Comparison of ENCODE assay signal across 29 cellular contexts in genomic region chr4:179843370-179843769, GRCh38.
A peak's percentile ranks its signal among the peaks of the same experiment; 100 is the strongest.
DNase-seq lines count a peak whose midpoint lies in the region; ATAC-seq and TF ChIP-seq lines count a peak whose summit lies in the region.
"Had no signal": no experiment of that assay in that cellular context is flagged by ENCODE, and none has a peak within 500 bp of the region (broad histone marks: within the 10 kb centered on the region; RNA-seq: fewer than 3 reads in every experiment).

No MANE protein-coding gene starts in this region.

- TF ChIP-seq CTCF in GM23338 (conservative IDR thresholded peaks at IDR 0.05; ENCODE audit: low read depth in 2 of 2) (no peak), endodermal cell (conservative IDR thresholded peaks at IDR 0.05) (no peak)

- no peaks in the 10 kb centered on the region for H3K9me2 ChIP-seq in GM23338 (ENCODE audit: insufficient read depth)

- H3K4me1 Mint-ChIP-seq in GM23338, result peaks cover 14% of the 10 kb centered on the region; the same call in 2 of the 3 replicates
- H3K4me1 Mint-ChIP-seq in endodermal cell, result peaks cover 47% of the 10 kb centered on the region
- H3K4me1 Mint-ChIP-seq: activated naive CD4-positive, alpha-beta T cell treated with anti-CD3 and anti-CD28 coated beads, Interleukin-2, amount 50 U/mL, for 24 hours; natural killer cell; stimulated activated effector memory CD8-positive, alpha-beta T cell treated with anti-CD3 and anti-CD28 coated beads, Interleukin-12 subunit alpha, Interleukin-12 subunit beta, amount 100 ng/mL, for 72 hours; T-helper 17 cell had no signal

- H3K4me1 ChIP-seq in GM23338 (ENCODE audit: insufficient read depth) (peaks cover 18% of the 10 kb centered on the region), endodermal cell (ENCODE audit: control insufficient read depth, insufficient read depth, low read length) (peaks cover 4% of the 10 kb centered on the region)
- H3K4me1 ChIP-seq: BLaER1 treated with 17β-estradiol and CSF1 and Interleukin-3, amounts not matched to agents 10 nM and 100 nM; breast epithelium; transverse colon had no signal

- no peak for ATAC-seq in GM23338
- ATAC-seq in GM21717 (IDR thresholded peaks at IDR 0.05; ENCODE audit: unreplicated experiment), result no peak
- ATAC-seq: activated CD8-positive, alpha-beta T cell treated with anti-CD3 and anti-CD28 coated beads for 36 hours; left colon; mucosa of descending colon; natural killer cell; PC-3; SK-N-SH treated with all-trans-retinoic acid at 6 μM for 48 hours; stimulated activated effector memory CD8-positive, alpha-beta T cell treated with anti-CD3 and anti-CD28 coated beads, Interleukin-12 subunit alpha, Interleukin-12 subunit beta, amount 100 ng/mL, for 72 hours; T-helper 17 cell had no signal

- no peak overlapping the region for H3K27ac Mint-ChIP-seq in GM23338
- peak overlapping the region; percentile 62 for H3K27ac Mint-ChIP-seq in endodermal cell
- H3K27ac Mint-ChIP-seq: activated CD8-positive, alpha-beta T cell treated with anti-CD3 and anti-CD28 coated beads for 36 hours; activated naive CD4-positive, alpha-beta T cell treated with anti-CD3 and anti-CD28 coated beads, Interleukin-2, amount 50 U/mL, for 24 hours; activated T-helper 2 cell treated with anti-CD3 and anti-CD28 coated beads, Interferon-gamma antibody, Interleukin-2, Interleukin-4, amounts not matched to agents 10 μg/mL and 5 μg/mL and 100 μg/mL, durations not matched to agents 14 hours and 24 hours and 36 hours; natural killer cell; stimulated activated effector memory CD8-positive, alpha-beta T cell treated with anti-CD3 and anti-CD28 coated beads, Interleukin-12 subunit alpha, Interleukin-12 subunit beta, amount 100 ng/mL, for 72 hours; T-helper 17 cell had no signal

- H3K9me3 Mint-ChIP-seq in GM23338 (no peaks in the 10 kb centered on the region), endodermal cell (peaks cover 9% of the 10 kb centered on the region)

- no peaks in the 10 kb centered on the region for H3K36me3 Mint-ChIP-seq in GM23338 (ENCODE audit: low read depth)
- H3K36me3 Mint-ChIP-seq in endodermal cell (ENCODE audit: low read depth), result peaks cover 3% of the 10 kb centered on the region
- H3K36me3 Mint-ChIP-seq: activated naive CD4-positive, alpha-beta T cell treated with anti-CD3 and anti-CD28 coated beads, Interleukin-2, amount 50 U/mL, for 24 hours; natural killer cell; stimulated activated effector memory CD8-positive, alpha-beta T cell treated with anti-CD3 and anti-CD28 coated beads, Interleukin-12 subunit alpha, Interleukin-12 subunit beta, amount 100 ng/mL, for 72 hours had no signal

- H3K27ac ChIP-seq in GM23338 (ENCODE audit: low read depth) (no peak overlapping the region), endodermal cell (ENCODE audit: low read depth, low read length) (no peak overlapping the region)
- H3K27ac ChIP-seq: BLaER1 treated with 17β-estradiol and CSF1 and Interleukin-3, amounts not matched to agents 10 nM and 100 nM; breast epithelium; transverse colon had no signal

- H3K9me3 ChIP-seq in endodermal cell (ENCODE audit: control insufficient read depth, low read length), result no peaks in the 10 kb centered on the region
- H3K9me3 ChIP-seq: BLaER1 treated with 17β-estradiol and CSF1 and Interleukin-3, amounts not matched to agents 10 nM and 100 nM; breast epithelium; MG63; mucosa of descending colon; transverse colon had no signal

- DNase-seq in GM23338 (ENCODE audit: low spot score) (peak; percentile 4), NCI-H69 (lab: John Stamatoyannopoulos, UW) (peak; percentile 79), endodermal cell (peak; percentile 87), HuH-7 (ENCODE audit: low spot score) (no peak), head of caudate nucleus (no peak), islet precursor cell (no peak)
- DNase-seq: activated CD8-positive, alpha-beta T cell treated with anti-CD3 and anti-CD28 coated beads for 36 hours; amygdala; DND-41; H7; KG1; left colon; MG63; mucosa of descending colon; natural killer cell; NCI-H1105 treated with DMSO at 0.1 percent for 48 hours; NCI-H2107; NCI-H510A; PC-3; stimulated activated CD4-positive, alpha-beta T cell treated with anti-CD3 and anti-CD28 coated beads, Interleukin-15, amount 100 ng/mL, for 24 hours; T-helper 17 cell; transverse colon had no signal

- no peak overlapping the region for H3K9ac ChIP-seq in endodermal cell (ENCODE audit: extremely low read depth, low read length, poor library complexity, severe bottlenecking)
- H3K9ac ChIP-seq: BLaER1 treated with 17β-estradiol and CSF1 and Interleukin-3, amounts not matched to agents 10 nM and 100 nM had no signal

- intact Hi-C loops in head of caudate nucleus (cut with DNase I), result no loop called here

- H3K4me3 ChIP-seq in GM23338 (no peak overlapping the region), endodermal cell (ENCODE audit: low read length) (no peak overlapping the region)
- H3K4me3 ChIP-seq: BLaER1 treated with 17β-estradiol and CSF1 and Interleukin-3, amounts not matched to agents 10 nM and 100 nM; breast epithelium; MG63; mucosa of descending colon; transverse colon had no signal

- H3K4me3 Mint-ChIP-seq in GM23338 (no peak overlapping the region), endodermal cell (peak overlapping the region; percentile 2)
- H3K4me3 Mint-ChIP-seq: activated CD8-positive, alpha-beta T cell treated with anti-CD3 and anti-CD28 coated beads for 36 hours; activated naive CD4-positive, alpha-beta T cell treated with anti-CD3 and anti-CD28 coated beads, Interleukin-2, amount 50 U/mL, for 24 hours; natural killer cell; stimulated activated effector memory CD8-positive, alpha-beta T cell treated with anti-CD3 and anti-CD28 coated beads, Interleukin-12 subunit alpha, Interleukin-12 subunit beta, amount 100 ng/mL, for 72 hours; T-helper 17 cell had no signal

- H3K27me3 ChIP-seq in GM23338 (ENCODE audit: insufficient read depth) (no peaks in the 10 kb centered on the region), endodermal cell (ENCODE audit: control insufficient read depth, insufficient read depth, low read length, poor library complexity, severe bottlenecking) (no peaks in the 10 kb centered on the region)
- H3K27me3 ChIP-seq: BLaER1 treated with 17β-estradiol and CSF1 and Interleukin-3, amounts not matched to agents 10 nM and 100 nM; breast epithelium; MG63; transverse colon had no signal

- H3F3A ChIP-seq in GM23338 (replicated peaks; ENCODE audit: low read depth), result no peaks in the 10 kb centered on the region

- no peaks in the 10 kb centered on the region for H3K79me2 ChIP-seq in GM23338 (replicated peaks; ENCODE audit: insufficient read depth)

- H3K27me3 Mint-ChIP-seq in GM23338 (ENCODE audit: insufficient read depth, low read depth, poor library complexity) (peaks cover 1% of the 10 kb centered on the region), endodermal cell (ENCODE audit: insufficient read depth) (no peaks in the 10 kb centered on the region)
- H3K27me3 Mint-ChIP-seq: activated CD8-positive, alpha-beta T cell treated with anti-CD3 and anti-CD28 coated beads for 36 hours; activated naive CD4-positive, alpha-beta T cell treated with anti-CD3 and anti-CD28 coated beads, Interleukin-2, amount 50 U/mL, for 24 hours; T-helper 17 cell had no signal

- 35 to 37% methylated on average over 3 of the region's 3 CpGs for WGBS in endodermal cell (ENCODE audit: insufficient coverage in 1 of 2, insufficient read length in 1 of 2), 2 experiments

- no peaks in the 10 kb centered on the region for H3K36me3 ChIP-seq in GM23338 (ENCODE audit: insufficient read depth)
- H3K36me3 ChIP-seq in endodermal cell (ENCODE audit: control insufficient read depth, insufficient read depth, low read length), result no peaks in the 10 kb centered on the region
- H3K36me3 ChIP-seq: BLaER1 treated with 17β-estradiol and CSF1 and Interleukin-3, amounts not matched to agents 10 nM and 100 nM; breast epithelium; MG63; transverse colon had no signal

- no peaks in the 10 kb centered on the region for H4K20me1 ChIP-seq in GM23338 (replicated peaks; ENCODE audit: insufficient read depth)
- H4K20me1 ChIP-seq: BLaER1 treated with 17β-estradiol and CSF1 and Interleukin-3, amounts not matched to agents 10 nM and 100 nM had no signal

- H3K4me2 ChIP-seq in GM23338, result no peak overlapping the region
- H3K4me2 ChIP-seq: BLaER1 treated with 17β-estradiol and CSF1 and Interleukin-3, amounts not matched to agents 10 nM and 100 nM had no signal

- H2AFZ ChIP-seq in GM23338, result no peak overlapping the region

Comparison
In these comparisons a context has a peak if more than half of its experiments do, and no peak if none do; other contexts are left out.
1. DNase-seq: peak in GM23338 (single experiment), NCI-H69 (single experiment) and endodermal cell (single experiment); none in HuH-7 (single experiment), head of caudate nucleus (0 of 42) and islet precursor cell (single experiment).